8 cellular contexts compared by ENCODE assay signal in the genomic region with DNA sequence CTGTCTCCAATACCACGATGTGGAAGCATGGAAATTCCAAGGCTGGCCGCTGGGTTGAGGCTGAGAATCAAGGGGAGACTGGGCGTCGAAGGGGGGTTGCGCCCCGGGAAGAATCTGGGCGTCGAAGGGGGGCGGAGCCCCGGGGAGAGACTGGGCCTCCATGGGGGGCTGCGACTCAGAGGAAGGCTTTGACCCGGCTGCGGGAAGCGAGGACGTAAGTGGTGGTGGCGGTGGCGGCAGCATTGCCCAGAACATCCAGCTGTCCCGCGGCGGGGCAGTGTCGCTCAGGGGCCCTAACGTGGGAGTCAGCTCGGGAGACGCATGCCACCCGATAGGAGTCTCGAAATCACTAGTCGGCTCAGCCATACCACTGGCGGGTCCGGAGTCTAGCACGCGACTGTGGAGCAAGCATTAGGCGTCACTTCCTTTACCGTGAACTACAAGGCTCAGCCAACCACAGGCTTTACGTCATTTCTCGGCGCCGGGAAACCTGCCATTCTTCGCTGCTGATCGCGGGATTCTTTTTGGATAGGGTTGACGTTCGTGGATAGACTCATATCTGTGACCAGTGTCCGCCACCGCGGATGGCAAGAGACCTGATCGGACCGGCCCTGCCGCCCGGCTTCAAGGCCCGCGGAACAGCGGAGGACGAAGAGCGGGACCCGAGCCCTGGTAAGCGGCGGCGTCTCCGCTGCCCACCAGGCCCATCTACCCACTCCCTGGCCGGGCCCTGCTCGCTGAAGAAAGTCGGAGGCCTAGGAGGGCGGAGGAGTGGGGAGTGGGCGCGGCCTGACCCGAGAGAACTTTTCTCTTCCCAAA. TPM values are rescaled to one million over a fixed set of nuclear protein-coding genes. Genes with fewer than 3 reads are reported as not detected.
A peak's percentile ranks its signal among the peaks of the same experiment; 100 is the strongest.
DNase-seq lines count a peak whose midpoint lies in the region; ATAC-seq and TF ChIP-seq lines count a peak whose summit lies in the region.

A gene with protein sequence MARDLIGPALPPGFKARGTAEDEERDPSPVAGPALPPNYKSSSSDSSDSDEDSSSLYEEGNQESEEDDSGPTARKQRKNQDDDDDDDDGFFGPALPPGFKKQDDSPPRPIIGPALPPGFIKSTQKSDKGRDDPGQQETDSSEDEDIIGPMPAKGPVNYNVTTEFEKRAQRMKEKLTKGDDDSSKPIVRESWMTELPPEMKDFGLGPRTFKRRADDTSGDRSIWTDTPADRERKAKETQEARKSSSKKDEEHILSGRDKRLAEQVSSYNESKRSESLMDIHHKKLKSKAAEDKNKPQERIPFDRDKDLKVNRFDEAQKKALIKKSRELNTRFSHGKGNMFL (plus strand): TSS at position 468 of the 819 bp plus-strand sequence. CDS start 117 bp downstream, at position 585.
A gene (minus strand): TSS at position 401 of the 819 bp plus-strand sequence. CDS start 35 bp downstream, at position 366.

- CTCF ChIA-PET in activated CD4-positive, alpha-beta T cell treated with anti-CD3 and anti-CD28 coated beads for 36 hours (lab: Charles Lee), result interaction anchor here (0.8 kb wide), 1 partner anchor 423 kb away, joined by 3 read pairs; no protein-coding TSS in a partner anchor

- peaks cover 57% of the 10 kb centered on the region for H3K4me1 Mint-ChIP-seq in activated CD4-positive, alpha-beta T cell treated with anti-CD3 and anti-CD28 coated beads for 36 hours

- no peaks in the 10 kb centered on the region for H3K9me3 Mint-ChIP-seq in activated CD4-positive, alpha-beta T cell treated with anti-CD3 and anti-CD28 coated beads for 36 hours (ENCODE audit: low read depth)

- POLR2A ChIA-PET in activated CD4-positive, alpha-beta T cell treated with anti-CD3 and anti-CD28 coated beads for 36 hours (lab: Charles Lee), result interaction anchor here (0.8 kb wide), 1 partner anchor 104 kb away, joined by 3 read pairs; no protein-coding TSS in a partner anchor

- peak within 1 kb of the TSS; percentile 96 for H3K27ac Mint-ChIP-seq in activated CD4-positive, alpha-beta T cell treated with anti-CD3 and anti-CD28 coated beads for 36 hours

- intact Hi-C loops in activated CD4-positive, alpha-beta T cell treated with anti-CD3 and anti-CD28 coated beads for 36 hours (cut with DNase I, micrococcal nuclease), result loop anchor here (1.0 to 5.0 kb wide), 9 partner anchors 71 to 1063 kb away; a partner anchor contains a TSS

- TF ChIP-seq POLR2A in GM19099 (IDR thresholded peaks at IDR 0.05; ENCODE audit: extremely low read depth, insufficient read length, low read depth), result peak; percentile 80

- peak within 1 kb of the TSS; percentile 98 for H3K4me3 ChIP-seq in choroid plexus epithelial cell (ENCODE audit: low read depth, low read length)

- peak; percentile 92 for ATAC-seq in HG03378 (IDR thresholded peaks at IDR 0.05; ENCODE audit: unreplicated experiment)
- ATAC-seq in activated CD4-positive, alpha-beta T cell treated with anti-CD3 and anti-CD28 coated beads for 36 hours, result peak; percentile 99

- peak; percentile 8 for TF ChIP-seq CTCF in choroid plexus epithelial cell (conservative IDR thresholded peaks at IDR 0.05; ENCODE audit: low read depth, low read length)

- peak; percentile 96 for DNase-seq in Ammon's horn (ENCODE audit: low spot score)
- peak; percentile 18 for DNase-seq in NCI-H510A (lab: John Stamatoyannopoulos, UW)
- peak; percentile 97 for DNase-seq in activated CD4-positive, alpha-beta T cell treated with anti-CD3 and anti-CD28 coated beads for 36 hours
- peak; percentile 94 for DNase-seq in choroid plexus epithelial cell (ENCODE audit: low read depth)
- DNase-seq in kidney tubule cell (ENCODE audit: low spot score), result peak; percentile 91
- DNase-seq in stimulated activated CD4-positive, alpha-beta T cell treated with anti-CD3 and anti-CD28 coated beads, Interleukin-1b, Interleukin-23, amount 100 ng/mL, for 1 hour (ENCODE audit: low read depth in 2 of 2), result peak; percentile 59 to 83

- peaks cover 12% of the 10 kb centered on the region for H3K36me3 Mint-ChIP-seq in activated CD4-positive, alpha-beta T cell treated with anti-CD3 and anti-CD28 coated beads for 36 hours (ENCODE audit: low read depth)

- peak within 1 kb of the TSS; percentile 98 for H3K4me3 Mint-ChIP-seq in activated CD4-positive, alpha-beta T cell treated with anti-CD3 and anti-CD28 coated beads for 36 hours

- H3K27me3 Mint-ChIP-seq in activated CD4-positive, alpha-beta T cell treated with anti-CD3 and anti-CD28 coated beads for 36 hours, result no peaks in the 10 kb centered on the region

RNA-seq across cellular contexts. Expression of the first gene that starts in this region (rescaled TPM):
- total RNA-seq in activated CD4-positive, alpha-beta T cell treated with anti-CD3 and anti-CD28 coated beads for 36 hours, result 10 to 100 TPM; 31.8 to 40.5 TPM

RNA-seq across cellular contexts. Expression of the second gene that starts in this region (rescaled TPM):
- 10 to 100 TPM; 10.1 to 13.6 TPM for total RNA-seq in activated CD4-positive, alpha-beta T cell treated with anti-CD3 and anti-CD28 coated beads for 36 hours

Comparison
In these comparisons a context has a peak if more than half of its experiments do, and no peak if none do; other contexts are left out.
1. Peak in every context shown above with its lines: DNase-seq, ATAC-seq and H3K4me3 ChIP-seq.
2. DNase-seq: peak in every context shown above with its lines; median percentile 97 in activated CD4-positive, alpha-beta T cell treated with anti-CD3 and anti-CD28 coated beads for 36 hours; 96 in Ammon's horn; 94 in choroid plexus epithelial cell; 91 in kidney tubule cell; 71 in stimulated activated CD4-positive, alpha-beta T cell treated with anti-CD3 and anti-CD28 coated beads, Interleukin-1b, Interleukin-23, amount 100 ng/mL, for 1 hour; 18 in NCI-H510A.